Comparison of ENCODE assay signal across 2 cellular contexts in the genomic region with DNA sequence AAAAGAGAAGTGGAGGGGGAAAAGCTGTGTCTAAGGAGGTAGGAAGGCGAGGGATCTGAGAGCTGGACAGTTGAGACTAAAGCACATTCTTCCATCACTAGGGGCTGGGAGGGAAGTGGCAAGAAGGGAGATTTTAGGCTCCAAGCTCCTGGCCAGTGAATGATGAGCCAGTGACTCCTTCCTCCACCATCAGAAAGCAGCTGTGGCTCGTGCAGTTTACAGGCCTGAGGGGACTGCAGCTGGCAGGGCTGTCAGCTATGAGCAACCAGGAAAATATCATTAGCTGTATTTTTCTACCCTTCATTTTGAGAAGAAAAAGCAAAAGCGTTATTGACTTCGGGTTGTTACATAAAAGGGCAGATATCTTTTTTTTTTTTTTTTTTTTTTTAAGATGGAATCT.
TF ChIP-seq lines count a peak whose summit lies in the region.

No MANE protein-coding gene starts in this region.

TF ChIP-seq in SK-N-SH, 30 proteins besides CTCF, POLR2A, EP300 and RAD21 (continued from another document):
- TF ChIP-seq RCOR1 (IDR thresholded peaks at IDR 0.05; ENCODE audit: low read length) (no peak), REST (IDR thresholded peaks at IDR 0.05; ENCODE audit: low read depth, low read length) (no peak)
- TF ChIP-seq, protein P1, sequence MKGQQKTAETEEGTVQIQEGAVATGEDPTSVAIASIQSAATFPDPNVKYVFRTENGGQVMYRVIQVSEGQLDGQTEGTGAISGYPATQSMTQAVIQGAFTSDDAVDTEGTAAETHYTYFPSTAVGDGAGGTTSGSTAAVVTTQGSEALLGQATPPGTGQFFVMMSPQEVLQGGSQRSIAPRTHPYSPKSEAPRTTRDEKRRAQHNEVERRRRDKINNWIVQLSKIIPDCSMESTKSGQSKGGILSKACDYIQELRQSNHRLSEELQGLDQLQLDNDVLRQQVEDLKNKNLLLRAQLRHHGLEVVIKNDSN (IDR thresholded peaks at IDR 0.05; ENCODE audit: borderline replicate concordance, low read depth): no peak

TF ChIP-seq in SK-N-SH treated with all-trans-retinoic acid at 6 μM for 48 hours, 23 proteins besides CTCF, POLR2A, EP300 and RAD21 (continued from another document):
- TF ChIP-seq PPARA (CRISPR knock-in tag; IDR thresholded peaks at IDR 0.05; ENCODE audit: borderline replicate concordance): no peak
- TF ChIP-seq CREB5 (CRISPR knock-in tag; IDR thresholded peaks at IDR 0.05; ENCODE audit: low read depth): no peak
- no peak for TF ChIP-seq ZC3H10 (CRISPR knock-in tag; IDR thresholded peaks at IDR 0.05)
- TF ChIP-seq ZNF565 (CRISPR knock-in tag; conservative IDR thresholded peaks at IDR 0.05; ENCODE audit: low read depth): no peak
- TF ChIP-seq, protein P2, sequence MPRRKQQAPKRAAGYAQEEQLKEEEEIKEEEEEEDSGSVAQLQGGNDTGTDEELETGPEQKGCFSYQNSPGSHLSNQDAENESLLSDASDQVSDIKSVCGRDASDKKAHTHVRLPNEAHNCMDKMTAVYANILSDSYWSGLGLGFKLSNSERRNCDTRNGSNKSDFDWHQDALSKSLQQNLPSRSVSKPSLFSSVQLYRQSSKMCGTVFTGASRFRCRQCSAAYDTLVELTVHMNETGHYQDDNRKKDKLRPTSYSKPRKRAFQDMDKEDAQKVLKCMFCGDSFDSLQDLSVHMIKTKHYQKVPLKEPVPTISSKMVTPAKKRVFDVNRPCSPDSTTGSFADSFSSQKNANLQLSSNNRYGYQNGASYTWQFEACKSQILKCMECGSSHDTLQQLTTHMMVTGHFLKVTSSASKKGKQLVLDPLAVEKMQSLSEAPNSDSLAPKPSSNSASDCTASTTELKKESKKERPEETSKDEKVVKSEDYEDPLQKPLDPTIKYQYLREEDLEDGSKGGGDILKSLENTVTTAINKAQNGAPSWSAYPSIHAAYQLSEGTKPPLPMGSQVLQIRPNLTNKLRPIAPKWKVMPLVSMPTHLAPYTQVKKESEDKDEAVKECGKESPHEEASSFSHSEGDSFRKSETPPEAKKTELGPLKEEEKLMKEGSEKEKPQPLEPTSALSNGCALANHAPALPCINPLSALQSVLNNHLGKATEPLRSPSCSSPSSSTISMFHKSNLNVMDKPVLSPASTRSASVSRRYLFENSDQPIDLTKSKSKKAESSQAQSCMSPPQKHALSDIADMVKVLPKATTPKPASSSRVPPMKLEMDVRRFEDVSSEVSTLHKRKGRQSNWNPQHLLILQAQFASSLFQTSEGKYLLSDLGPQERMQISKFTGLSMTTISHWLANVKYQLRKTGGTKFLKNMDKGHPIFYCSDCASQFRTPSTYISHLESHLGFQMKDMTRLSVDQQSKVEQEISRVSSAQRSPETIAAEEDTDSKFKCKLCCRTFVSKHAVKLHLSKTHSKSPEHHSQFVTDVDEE (CRISPR knock-in tag; IDR thresholded peaks at IDR 0.05): no peak
- TF ChIP-seq, protein P3, sequence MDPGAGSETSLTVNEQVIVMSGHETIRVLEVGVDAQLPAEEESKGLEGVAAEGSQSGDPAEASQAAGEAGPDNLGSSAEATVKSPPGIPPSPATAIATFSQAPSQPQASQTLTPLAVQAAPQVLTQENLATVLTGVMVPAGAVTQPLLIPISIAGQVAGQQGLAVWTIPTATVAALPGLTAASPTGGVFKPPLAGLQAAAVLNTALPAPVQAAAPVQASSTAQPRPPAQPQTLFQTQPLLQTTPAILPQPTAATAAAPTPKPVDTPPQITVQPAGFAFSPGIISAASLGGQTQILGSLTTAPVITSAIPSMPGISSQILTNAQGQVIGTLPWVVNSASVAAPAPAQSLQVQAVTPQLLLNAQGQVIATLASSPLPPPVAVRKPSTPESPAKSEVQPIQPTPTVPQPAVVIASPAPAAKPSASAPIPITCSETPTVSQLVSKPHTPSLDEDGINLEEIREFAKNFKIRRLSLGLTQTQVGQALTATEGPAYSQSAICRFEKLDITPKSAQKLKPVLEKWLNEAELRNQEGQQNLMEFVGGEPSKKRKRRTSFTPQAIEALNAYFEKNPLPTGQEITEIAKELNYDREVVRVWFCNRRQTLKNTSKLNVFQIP (CRISPR knock-in tag; IDR thresholded peaks at IDR 0.05; ENCODE audit: borderline replicate concordance, low read depth): no peak
- no peak for TF ChIP-seq ZFP30 (CRISPR knock-in tag; IDR thresholded peaks at IDR 0.05)
- no peak for TF ChIP-seq SNAI2 (CRISPR knock-in tag; IDR thresholded peaks at IDR 0.05)
- TF ChIP-seq ARNTL (CRISPR knock-in tag; IDR thresholded peaks at IDR 0.05; ENCODE audit: borderline replicate concordance, low read depth): no peak
- TF ChIP-seq ZNF8 (CRISPR knock-in tag; IDR thresholded peaks at IDR 0.05): no peak
TF ChIP-seq in SK-N-SH treated with all-trans-retinoic acid at 6 μM for 48 hours: peak in this region for 0.
